In the genomic region with DNA sequence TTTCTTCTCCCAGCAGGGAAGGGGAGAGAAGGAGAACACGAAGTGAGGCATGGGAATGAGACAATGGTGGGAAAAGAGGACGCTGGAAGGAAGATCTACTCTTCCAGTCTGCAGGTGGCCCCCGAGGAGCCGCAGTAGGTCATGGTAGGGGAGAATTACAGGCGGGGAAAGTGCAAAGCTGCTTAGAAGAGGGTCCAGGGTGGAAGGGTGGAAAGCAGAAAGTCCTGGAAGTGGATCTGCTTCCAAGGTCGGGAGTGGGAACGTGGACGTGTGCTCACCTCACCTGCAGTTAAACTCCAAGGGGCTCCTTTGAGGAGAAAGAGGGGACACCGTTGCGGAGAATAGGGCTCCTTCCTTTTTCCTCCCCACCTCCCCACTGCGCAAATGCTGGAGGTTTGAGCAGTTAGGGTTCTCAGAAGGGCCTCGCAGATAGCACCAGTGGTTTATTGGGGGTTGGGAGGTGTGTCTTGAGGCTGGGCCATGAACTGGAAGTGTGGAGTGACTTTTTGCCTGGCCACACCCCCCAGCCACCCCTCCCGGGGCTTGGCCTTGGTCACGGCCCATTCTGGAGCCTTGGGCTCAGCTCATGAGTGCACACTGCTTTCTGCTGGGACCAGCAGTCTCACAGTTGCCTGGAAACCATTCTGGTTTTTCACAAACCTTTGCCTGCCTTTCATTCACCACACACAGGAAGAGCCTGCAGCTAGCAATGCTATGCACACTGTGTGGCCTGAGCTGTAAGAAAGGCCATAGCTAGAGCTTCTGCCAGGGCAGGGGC, we compare ENCODE assay signal across 9 cellular contexts.
DNase-seq lines count a peak whose midpoint lies in the region; ATAC-seq and TF ChIP-seq lines count a peak whose summit lies in the region.
"Had no signal": no experiment of that assay in that cellular context is flagged by ENCODE, and none has a peak within 500 bp of the region (broad histone marks: within the 10 kb centered on the region; RNA-seq: fewer than 3 reads in every experiment).

No MANE protein-coding gene starts in this region.

- 55% methylated on average over 14 of the region's 14 CpGs for WGBS in prostate gland

- H3K27ac ChIP-seq in prostate gland: no peak overlapping the region
- H3K27ac ChIP-seq: upper lobe of left lung had no signal

- peak overlapping the region; percentile 97 for H3K27ac Mint-ChIP-seq in activated CD4-positive, alpha-beta T cell treated with anti-CD3 and anti-CD28 coated beads, Interleukin-2, amount 10 ng/mL, durations not matched to agents 7 days and 5 days
- H3K27ac Mint-ChIP-seq in stimulated activated memory B cell treated with anti-CD40 and anti-IgM and Interleukin-4, amounts not matched to agents 10 μg/mL and 1 μg/mL and 100 μg/mL, for 72 hours: no peak overlapping the region

- POLR2A ChIA-PET in activated CD4-positive, alpha-beta T cell treated with anti-CD3 and anti-CD28 coated beads, Interleukin-2, amount 10 ng/mL, durations not matched to agents 7 days and 5 days (lab: Charles Lee): interaction anchor here (0.6 to 1.4 kb wide), 4 partner anchors 9 to 636 kb away, joined by 4 to 14 read pairs (median 6); no protein-coding TSS in a partner anchor

- CTCF ChIA-PET in activated CD4-positive, alpha-beta T cell treated with anti-CD3 and anti-CD28 coated beads, Interleukin-2, amount 10 ng/mL, durations not matched to agents 7 days and 5 days (lab: Charles Lee): interaction anchor here (0.7 to 1.6 kb wide), 8 partner anchors 9 to 124 kb away, joined by 3 to 6 read pairs (median 4); no protein-coding TSS in a partner anchor

- H3K4me3 Mint-ChIP-seq in activated CD4-positive, alpha-beta T cell treated with anti-CD3 and anti-CD28 coated beads, Interleukin-2, amount 10 ng/mL, durations not matched to agents 7 days and 5 days: peak overlapping the region; percentile 66
- no peak overlapping the region for H3K4me3 Mint-ChIP-seq in stimulated activated memory B cell treated with anti-CD40 and anti-IgM and Interleukin-4, amounts not matched to agents 10 μg/mL and 1 μg/mL and 100 μg/mL, for 72 hours

- no peaks in the 10 kb centered on the region for H3K9me3 ChIP-seq in prostate gland
- H3K9me3 ChIP-seq: upper lobe of left lung had no signal

- peak; percentile 92 for DNase-seq in activated CD4-positive, alpha-beta T cell treated with anti-CD3 and anti-CD28 coated beads, Interleukin-2, amount 10 ng/mL, durations not matched to agents 7 days and 5 days
- DNase-seq in left cardiac atrium (peak; percentile 29), prostate gland (ENCODE audit: low spot score) (no peak), NCI-H128 (lab: John Stamatoyannopoulos, UW; ENCODE audit: unreplicated experiment) (no peak)

- no peak for TF ChIP-seq POLR2A in prostate gland (IDR thresholded peaks at IDR 0.05)

- no peaks in the 10 kb centered on the region for H3K9me3 Mint-ChIP-seq in activated CD4-positive, alpha-beta T cell treated with anti-CD3 and anti-CD28 coated beads, Interleukin-2, amount 10 ng/mL, durations not matched to agents 7 days and 5 days
- H3K9me3 Mint-ChIP-seq in stimulated activated memory B cell treated with anti-CD40 and anti-IgM and Interleukin-4, amounts not matched to agents 10 μg/mL and 1 μg/mL and 100 μg/mL, for 72 hours: no peaks in the 10 kb centered on the region

- H3K4me1 Mint-ChIP-seq in activated CD4-positive, alpha-beta T cell treated with anti-CD3 and anti-CD28 coated beads, Interleukin-2, amount 10 ng/mL, durations not matched to agents 7 days and 5 days: peaks cover 82% of the 10 kb centered on the region
- peaks cover 15% of the 10 kb centered on the region for H3K4me1 Mint-ChIP-seq in stimulated activated memory B cell treated with anti-CD40 and anti-IgM and Interleukin-4, amounts not matched to agents 10 μg/mL and 1 μg/mL and 100 μg/mL, for 72 hours

- no peaks in the 10 kb centered on the region for H3K36me3 ChIP-seq in prostate gland
- H3K36me3 ChIP-seq: upper lobe of left lung had no signal

- H3K4me1 ChIP-seq in prostate gland (replicated peaks): no peaks in the 10 kb centered on the region
- H3K4me1 ChIP-seq: upper lobe of left lung had no signal

- no peaks in the 10 kb centered on the region for H3K27me3 ChIP-seq in prostate gland (replicated peaks; ENCODE audit: insufficient read depth)
- H3K27me3 ChIP-seq: upper lobe of left lung had no signal

- H3K27me3 Mint-ChIP-seq in activated CD4-positive, alpha-beta T cell treated with anti-CD3 and anti-CD28 coated beads, Interleukin-2, amount 10 ng/mL, durations not matched to agents 7 days and 5 days: peaks cover 2% of the 10 kb centered on the region
- H3K27me3 Mint-ChIP-seq in stimulated activated memory B cell treated with anti-CD40 and anti-IgM and Interleukin-4, amounts not matched to agents 10 μg/mL and 1 μg/mL and 100 μg/mL, for 72 hours: peaks cover 40% of the 10 kb centered on the region

- no peak for TF ChIP-seq CTCF in prostate gland (IDR thresholded peaks at IDR 0.05)

- intact Hi-C loops in left cardiac atrium (cut with DNase I): no loop called here
- intact Hi-C loops in prostate gland (cut with DNase I): no loop called here

- peaks cover 4% of the 10 kb centered on the region for H3K36me3 Mint-ChIP-seq in activated CD4-positive, alpha-beta T cell treated with anti-CD3 and anti-CD28 coated beads, Interleukin-2, amount 10 ng/mL, durations not matched to agents 7 days and 5 days (ENCODE audit: low read depth)
- no peaks in the 10 kb centered on the region for H3K36me3 Mint-ChIP-seq in stimulated activated memory B cell treated with anti-CD40 and anti-IgM and Interleukin-4, amounts not matched to agents 10 μg/mL and 1 μg/mL and 100 μg/mL, for 72 hours

- H3K4me3 ChIP-seq in prostate gland: no peak overlapping the region
- H3K4me3 ChIP-seq: upper lobe of left lung had no signal

- ATAC-seq in GM18861 (IDR thresholded peaks at IDR 0.05; ENCODE audit: unreplicated experiment) (peak; percentile 79), HG03135 (IDR thresholded peaks at IDR 0.05; ENCODE audit: unreplicated experiment) (peak; percentile 69), left cardiac atrium (peak; percentile 42 to 74), HG02970 (IDR thresholded peaks at IDR 0.05; ENCODE audit: low FRiP score, unreplicated experiment) (no peak)
- ATAC-seq in stimulated activated memory B cell treated with anti-CD40 and anti-IgM and Interleukin-4, amounts not matched to agents 10 μg/mL and 1 μg/mL and 100 μg/mL, for 72 hours: peak; percentile 55

Comparison
In these comparisons a context has a peak if more than half of its experiments do, and no peak if none do; other contexts are left out.
1. DNase-seq: peak in activated CD4-positive, alpha-beta T cell treated with anti-CD3 and anti-CD28 coated beads, Interleukin-2, amount 10 ng/mL, durations not matched to agents 7 days and 5 days (single experiment) and left cardiac atrium (single experiment); none in prostate gland (single experiment) and NCI-H128 (single experiment).